7 cellular contexts compared by ENCODE assay signal in genomic region chr12:55570689-55571088, GRCh38. TPM values are rescaled to one million over a fixed set of nuclear protein-coding genes. Genes with fewer than 3 reads are reported as not detected.
"Had no signal": no experiment of that assay in that cellular context is flagged by ENCODE, and none has a peak within 500 bp of the region (broad histone marks: within the 10 kb centered on the region; RNA-seq: fewer than 3 reads in every experiment).

No MANE protein-coding gene starts in this region.

RNA-seq across cellular contexts. Expression of gene OR2AP1, which starts 1.6 kb away (rescaled TPM):
- total RNA-seq: GM23248, GM23338, H1, H4, H7, H9, HFFc6 had no signal
- polyA plus RNA-seq: GM23248, GM23338, H1 had no signal

RNA-seq across cellular contexts. Expression of gene OR6C4, which starts 21.3 kb away (rescaled TPM):
- total RNA-seq: GM23248, GM23338, H1, H4, H7, H9, HFFc6 had no signal
- polyA plus RNA-seq: GM23248, GM23338, H1 had no signal
